Comparison of ENCODE assay signal across 1 cellular context in the genomic region with DNA sequence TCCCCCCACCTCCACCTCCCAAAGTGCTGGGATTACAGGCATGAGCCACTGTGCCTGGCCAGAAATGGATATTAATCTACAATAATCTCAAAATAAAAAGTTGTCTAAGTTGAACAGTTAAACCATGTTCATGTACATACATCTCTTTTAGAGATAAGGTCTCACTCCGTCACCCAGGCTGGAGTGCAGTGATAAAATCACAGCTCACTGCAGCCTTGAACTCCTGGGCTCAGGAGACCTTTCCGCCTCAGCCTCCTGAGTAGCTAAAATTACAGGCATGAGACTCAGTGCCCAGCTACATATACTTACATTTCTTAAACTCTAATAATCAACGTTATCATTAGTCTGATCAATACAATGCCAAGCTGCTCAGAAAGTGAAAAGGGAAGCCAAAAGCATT.
TF ChIP-seq lines count a peak whose summit lies in the region.

No MANE protein-coding gene starts in this region.

TF ChIP-seq in K562, 482 proteins besides CTCF, POLR2A, EP300 and RAD21 (continued from another document):
- TF ChIP-seq, protein P1, sequence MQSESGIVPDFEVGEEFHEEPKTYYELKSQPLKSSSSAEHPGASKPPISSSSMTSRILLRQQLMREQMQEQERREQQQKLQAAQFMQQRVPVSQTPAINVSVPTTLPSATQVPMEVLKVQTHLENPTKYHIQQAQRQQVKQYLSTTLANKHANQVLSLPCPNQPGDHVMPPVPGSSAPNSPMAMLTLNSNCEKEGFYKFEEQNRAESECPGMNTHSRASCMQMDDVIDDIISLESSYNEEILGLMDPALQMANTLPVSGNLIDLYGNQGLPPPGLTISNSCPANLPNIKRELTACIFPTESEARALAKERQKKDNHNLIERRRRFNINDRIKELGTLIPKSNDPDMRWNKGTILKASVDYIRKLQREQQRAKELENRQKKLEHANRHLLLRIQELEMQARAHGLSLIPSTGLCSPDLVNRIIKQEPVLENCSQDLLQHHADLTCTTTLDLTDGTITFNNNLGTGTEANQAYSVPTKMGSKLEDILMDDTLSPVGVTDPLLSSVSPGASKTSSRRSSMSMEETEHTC (IDR thresholded peaks at IDR 0.05): no peak
- TF ChIP-seq, protein P2, sequence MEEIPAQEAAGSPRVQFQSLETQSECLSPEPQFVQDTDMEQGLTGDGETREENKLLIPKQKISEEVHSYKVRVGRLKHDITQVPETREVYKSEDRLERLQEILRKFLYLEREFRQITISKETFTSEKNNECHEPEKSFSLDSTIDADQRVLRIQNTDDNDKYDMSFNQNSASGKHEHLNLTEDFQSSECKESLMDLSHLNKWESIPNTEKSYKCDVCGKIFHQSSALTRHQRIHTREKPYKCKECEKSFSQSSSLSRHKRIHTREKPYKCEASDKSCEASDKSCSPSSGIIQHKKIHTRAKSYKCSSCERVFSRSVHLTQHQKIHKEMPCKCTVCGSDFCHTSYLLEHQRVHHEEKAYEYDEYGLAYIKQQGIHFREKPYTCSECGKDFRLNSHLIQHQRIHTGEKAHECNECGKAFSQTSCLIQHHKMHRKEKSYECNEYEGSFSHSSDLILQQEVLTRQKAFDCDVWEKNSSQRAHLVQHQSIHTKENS (CRISPR knock-in tag; IDR thresholded peaks at IDR 0.05): no peak
- TF ChIP-seq MXI1 (IDR thresholded peaks at IDR 0.05; ENCODE audit: low read depth, low read length) (no peak), CXXC5 (CRISPR knock-in tag; IDR thresholded peaks at IDR 0.05) (no peak), TAF15 (IDR thresholded peaks at IDR 0.05; ENCODE audit: low read depth, low read length) (no peak), ZNF778 (CRISPR knock-in tag; IDR thresholded peaks at IDR 0.05) (no peak)
